8 cellular contexts compared by ENCODE assay signal in the genomic region with DNA sequence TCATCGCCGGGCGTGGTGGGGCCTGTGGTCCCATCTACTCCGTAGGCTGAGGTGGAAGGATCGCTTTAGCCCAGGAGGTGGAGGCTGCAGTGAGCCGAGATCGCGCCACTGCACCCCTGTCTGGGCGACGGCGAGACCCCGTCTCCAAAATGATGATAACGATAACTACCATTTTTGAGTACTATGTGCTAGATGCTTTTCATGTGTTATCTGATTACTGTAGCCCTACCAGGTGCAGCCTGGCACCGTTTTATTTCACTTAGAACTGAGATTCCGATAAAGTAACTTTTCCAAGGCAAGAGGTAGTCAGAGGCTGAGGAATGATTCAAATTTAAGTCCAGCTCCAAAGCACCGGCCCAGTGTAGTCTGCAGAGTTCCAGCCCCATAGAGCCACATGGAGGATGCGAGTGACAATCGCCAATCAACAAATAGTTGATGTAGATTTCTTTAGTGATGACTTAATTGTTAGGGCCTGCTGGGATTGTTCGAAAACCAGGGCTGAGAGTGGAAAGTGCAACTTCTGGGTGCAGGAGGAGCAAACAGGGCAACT. TPM values are rescaled to one million over a fixed set of nuclear protein-coding genes. Genes with fewer than 3 reads are reported as not detected.
DNase-seq lines count a peak whose midpoint lies in the region; ATAC-seq and TF ChIP-seq lines count a peak whose summit lies in the region.

No MANE protein-coding gene starts in this region.

- no peaks in the 10 kb centered on the region for H3K9me3 Mint-ChIP-seq in central memory CD8-positive, alpha-beta T cell

- no peaks in the 10 kb centered on the region for H3K27me3 Mint-ChIP-seq in central memory CD8-positive, alpha-beta T cell

- peaks cover 18% of the 10 kb centered on the region for H3K36me3 ChIP-seq in MG63
- H3K36me3 ChIP-seq in mucosa of descending colon (ENCODE audit: low read depth) = no peaks in the 10 kb centered on the region

- peak overlapping the region; percentile 92 for H3K4me3 Mint-ChIP-seq in central memory CD8-positive, alpha-beta T cell

- TF ChIP-seq POLR2A in GM18505 (IDR thresholded peaks at IDR 0.05; ENCODE audit: borderline replicate concordance, extremely low read depth, insufficient read depth, insufficient read length) = no peak

- no peaks in the 10 kb centered on the region for H3K27me3 ChIP-seq in MG63

- peak overlapping the region; percentile 72 for H3K4me3 ChIP-seq in MG63
- peak overlapping the region; percentile 45 for H3K4me3 ChIP-seq in mucosa of descending colon

- H3K36me3 Mint-ChIP-seq in central memory CD8-positive, alpha-beta T cell (ENCODE audit: insufficient read depth) = peaks cover 9% of the 10 kb centered on the region

- no peak for TF ChIP-seq CTCF in mucosa of descending colon (IDR thresholded peaks at IDR 0.05)

- peak overlapping the region; percentile 99 for H3K27ac Mint-ChIP-seq in central memory CD8-positive, alpha-beta T cell (ENCODE audit: low read depth)

- peaks cover 15% of the 10 kb centered on the region for H3K4me1 ChIP-seq in mucosa of descending colon (ENCODE audit: low read depth)

- peaks cover 30% of the 10 kb centered on the region for H3K4me1 Mint-ChIP-seq in central memory CD8-positive, alpha-beta T cell

- DNase-seq in GM04504 (ENCODE audit: low read depth) = peak; percentile 3
- no peak for DNase-seq in MG63
- no peak for DNase-seq in central memory CD8-positive, alpha-beta T cell (ENCODE audit: low spot score in 2 of 2)
- DNase-seq in mucosa of descending colon = peak in 1 of 3 donors; percentile 14
- no peak for DNase-seq in D341Med (ENCODE audit: low spot score)

- ATAC-seq in central memory CD8-positive, alpha-beta T cell (replicated peaks; ENCODE audit: extremely low read depth, poor library complexity, severe bottlenecking) = peak; percentile 44
- peak; percentile 3 for ATAC-seq in mucosa of descending colon
- no peak for ATAC-seq in GM19397 (IDR thresholded peaks at IDR 0.05; ENCODE audit: unreplicated experiment)
- ATAC-seq in GM18505 (IDR thresholded peaks at IDR 0.05; ENCODE audit: unreplicated experiment) = no peak
- no peak for ATAC-seq in HG02885 (IDR thresholded peaks at IDR 0.05; ENCODE audit: poor library complexity, unreplicated experiment)

- intact Hi-C loops in mucosa of descending colon (cut with DNase I, micrococcal nuclease) = no loop called here

- no peaks in the 10 kb centered on the region for H3K9me3 ChIP-seq in MG63
- no peaks in the 10 kb centered on the region for H3K9me3 ChIP-seq in mucosa of descending colon

RNA-seq across cellular contexts. Expression of a gene that starts 0.7 kb away (rescaled TPM):
- 22.5 and 39.6 TPM in 2 replicates for total RNA-seq in MG63 (2014; rRNA removed; shearing (Covaris generic); ENCODE audit: low replicate concordance)
- total RNA-seq in mucosa of descending colon = 10 to 100 TPM; 16.6 to 25.2 (median 23.1) TPM

RNA-seq across cellular contexts. Expression of a gene that starts 0.8 kb away (rescaled TPM):
- 0.10 TPM in 1 of 2 replicates, not detected in the other for total RNA-seq in MG63 (2014; rRNA removed; shearing (Covaris generic); ENCODE audit: low replicate concordance)
- total RNA-seq in mucosa of descending colon = 1 to 10 TPM; 1.5 to 2.4 (median 2.3) TPM

RNA-seq across cellular contexts. Expression of a gene that starts 27.8 kb away (rescaled TPM):
- 36.6 and 40.6 TPM in 2 replicates for total RNA-seq in MG63 (2014; rRNA removed; shearing (Covaris generic); ENCODE audit: low replicate concordance)
- 10 to 100 TPM; 27.9 to 79.1 (median 29.8) TPM for total RNA-seq in mucosa of descending colon

RNA-seq across cellular contexts. Expression of a gene that starts 50.2 kb away (rescaled TPM):
- total RNA-seq in MG63 (2014; rRNA removed; shearing (Covaris generic); ENCODE audit: low replicate concordance) = 12.7 and 15.3 TPM in 2 replicates
- total RNA-seq in mucosa of descending colon = 10 to 100 TPM; 25.3 to 28.7 (median 27.5) TPM

RNA-seq across cellular contexts. Expression of a gene that starts 50.3 kb away (rescaled TPM):
- total RNA-seq in MG63 (2014; rRNA removed; shearing (Covaris generic); ENCODE audit: low replicate concordance) = 14.6 and 18.0 TPM in 2 replicates
- total RNA-seq in mucosa of descending colon = 10 to 100 TPM; 30.9 to 60.5 (median 49.1) TPM

Comparison
In these comparisons a context has a peak if more than half of its experiments do, and no peak if none do; other contexts are left out.
1. ATAC-seq: peak in central memory CD8-positive, alpha-beta T cell (single experiment) and mucosa of descending colon (single experiment); none in GM19397 (single experiment), GM18505 (single experiment) and HG02885 (single experiment).